14 cellular contexts compared by ENCODE assay signal in genomic region chr20:44613575-44613974, GRCh38. TPM values are rescaled to one million over a fixed set of nuclear protein-coding genes. Genes with fewer than 3 reads are reported as not detected.
DNase-seq lines count a peak whose midpoint lies in the region; ATAC-seq, FAIRE-seq and TF ChIP-seq lines count a peak whose summit lies in the region.
"Had no signal": no experiment of that assay in that cellular context is flagged by ENCODE, and none has a peak within 500 bp of the region (broad histone marks: within the 10 kb centered on the region; RNA-seq: fewer than 3 reads in every experiment).

No MANE protein-coding gene starts in this region.

- no TSS peak for BruUV-seq in Calu3 (replicated peaks; lab: Mats Ljungman, UMichigan)

- no peaks in the 10 kb centered on the region for H3K79me2 ChIP-seq in astrocyte (ENCODE audit: insufficient read depth, low read length)

- H3K4me1 Mint-ChIP-seq in stimulated activated naive CD8-positive, alpha-beta T cell treated with anti-CD3 and anti-CD28 coated beads, Interleukin-15, Interleukin-2, amounts not matched to agents 100 ng/mL and 50 ng/mL, for 24 hours (ENCODE audit: low read depth): peaks cover 58% of the 10 kb centered on the region
- peaks cover 16% of the 10 kb centered on the region for H3K4me1 Mint-ChIP-seq in astrocyte (ENCODE audit: low read depth, unreplicated experiment)
- peaks cover 20 to 38% of the 10 kb centered on the region in 2 donors for H3K4me1 Mint-ChIP-seq in natural killer cell treated with Interleukin-12 subunit alpha and Interleukin-12 subunit beta and Interleukin-15 and Interleukin-18, amount 100 ng/mL, for 72 hours (ENCODE audit: low read depth in 2 of 2)
- peaks cover 24% of the 10 kb centered on the region for H3K4me1 Mint-ChIP-seq in Calu3 (ENCODE audit: low read depth, unreplicated experiment)

- no peak for FAIRE-seq in astrocyte (lab: Jason Lieb, UNC)
- FAIRE-seq: urothelium cell line had no signal

- H3K4me1 ChIP-seq in astrocyte (ENCODE audit: insufficient read depth, low read length): peaks cover 9% of the 10 kb centered on the region

- no peak overlapping the region for H3K27ac ChIP-seq in astrocyte (ENCODE audit: low read depth, low read length)
- H3K27ac ChIP-seq: hepatocyte had no signal

- no peak for DNase-seq in stimulated activated naive CD8-positive, alpha-beta T cell treated with anti-CD3 and anti-CD28 coated beads, Interleukin-15, Interleukin-2, amounts not matched to agents 100 U/mL and 50 U/mL, for 24 hours
- DNase-seq in astrocyte (ENCODE audit: low read depth) (no peak), NCI-H510A (lab: John Stamatoyannopoulos, UW) (no peak), HuH-7.5 (ENCODE audit: low spot score) (no peak), Calu3 (no peak), anterior cingulate cortex (lab: John Stamatoyannopoulos, UW) (no peak)
- peak; percentile 49 for DNase-seq in natural killer cell treated with Interleukin-12 subunit alpha and Interleukin-12 subunit beta and Interleukin-15 and Interleukin-18, amount 100 ng/mL, for 72 hours (ENCODE audit: low spot score)
- DNase-seq: amniotic stem cell, cortex of kidney, H7, NCI-H2081 treated with DMSO at 0.1 percent for 48 hours had no signal

- H3K4me3 ChIP-seq in astrocyte (ENCODE audit: insufficient read depth, low read depth, low read length): no peak overlapping the region
- H3K4me3 ChIP-seq: hepatocyte had no signal

- intact Hi-C loops in Calu3 (cut with micrococcal nuclease; ENCODE audit: unreplicated experiment): loop anchor here (5.0 kb wide), 1 partner anchor 91 kb away; the partner anchor contains the start of gene SERINC3

- no peaks in the 10 kb centered on the region for H3K36me3 ChIP-seq in astrocyte (ENCODE audit: insufficient read depth, low read length)

- H3K9me3 ChIP-seq in astrocyte (ENCODE audit: insufficient read depth, low read depth, low read length): no peaks in the 10 kb centered on the region

- H3K9me3 Mint-ChIP-seq in stimulated activated naive CD8-positive, alpha-beta T cell treated with anti-CD3 and anti-CD28 coated beads, Interleukin-15, Interleukin-2, amounts not matched to agents 100 ng/mL and 50 ng/mL, for 24 hours: no peaks in the 10 kb centered on the region
- H3K9me3 Mint-ChIP-seq in astrocyte (ENCODE audit: unreplicated experiment): no peaks in the 10 kb centered on the region
- H3K9me3 Mint-ChIP-seq in natural killer cell treated with Interleukin-12 subunit alpha and Interleukin-12 subunit beta and Interleukin-15 and Interleukin-18, amount 100 ng/mL, for 72 hours: no peaks in the 10 kb centered on the region
- no peaks in the 10 kb centered on the region for H3K9me3 Mint-ChIP-seq in Calu3 (ENCODE audit: low read depth, unreplicated experiment)

- H3K27me3 ChIP-seq in astrocyte (ENCODE audit: insufficient read depth, low read length): no peaks in the 10 kb centered on the region
- H3K27me3 ChIP-seq: hepatocyte had no signal

- H4K20me1 ChIP-seq in astrocyte (ENCODE audit: insufficient read depth, low read length): peaks cover 7% of the 10 kb centered on the region

- no peaks in the 10 kb centered on the region for H3K27me3 Mint-ChIP-seq in stimulated activated naive CD8-positive, alpha-beta T cell treated with anti-CD3 and anti-CD28 coated beads, Interleukin-15, Interleukin-2, amounts not matched to agents 100 ng/mL and 50 ng/mL, for 24 hours
- H3K27me3 Mint-ChIP-seq in astrocyte (ENCODE audit: low read depth, unreplicated experiment) (no peaks in the 10 kb centered on the region), Calu3 (ENCODE audit: unreplicated experiment) (no peaks in the 10 kb centered on the region)
- H3K27me3 Mint-ChIP-seq in natural killer cell treated with Interleukin-12 subunit alpha and Interleukin-12 subunit beta and Interleukin-15 and Interleukin-18, amount 100 ng/mL, for 72 hours: no peaks in the 10 kb centered on the region

- H3K36me3 Mint-ChIP-seq in stimulated activated naive CD8-positive, alpha-beta T cell treated with anti-CD3 and anti-CD28 coated beads, Interleukin-15, Interleukin-2, amounts not matched to agents 100 ng/mL and 50 ng/mL, for 24 hours (ENCODE audit: low read depth): peaks cover 18% of the 10 kb centered on the region
- H3K36me3 Mint-ChIP-seq in astrocyte (ENCODE audit: low read depth, unreplicated experiment) (peaks cover 11% of the 10 kb centered on the region), Calu3 (ENCODE audit: insufficient read depth, unreplicated experiment) (no peaks in the 10 kb centered on the region)
- no peaks in the 10 kb centered on the region for H3K36me3 Mint-ChIP-seq in natural killer cell treated with Interleukin-12 subunit alpha and Interleukin-12 subunit beta and Interleukin-15 and Interleukin-18, amount 100 ng/mL, for 72 hours

- no peak overlapping the region for H3K4me2 ChIP-seq in astrocyte (ENCODE audit: low read length)
- H3K4me2 ChIP-seq: hepatocyte had no signal

- no peak for TF ChIP-seq CTCF in astrocyte (IDR thresholded peaks at IDR 0.05; ENCODE audit: insufficient read depth, low read depth, low read length)
- no peak for TF ChIP-seq CTCF in Calu3 (IDR thresholded peaks at IDR 0.05; ENCODE audit: unreplicated experiment)

- H3K9ac ChIP-seq in astrocyte (ENCODE audit: low read length): no peak overlapping the region

- H2AFZ ChIP-seq in astrocyte (ENCODE audit: low read depth, low read length): no peak overlapping the region
- H2AFZ ChIP-seq: hepatocyte had no signal

- no peak for ATAC-seq in stimulated activated naive CD8-positive, alpha-beta T cell treated with anti-CD3 and anti-CD28 coated beads, Interleukin-15, Interleukin-2, amounts not matched to agents 100 U/mL and 50 U/mL, for 24 hours
- ATAC-seq in natural killer cell treated with Interleukin-12 subunit alpha and Interleukin-12 subunit beta and Interleukin-15 and Interleukin-18, amount 100 ng/mL, for 72 hours: no peak

- CTCF ChIA-PET in Calu3 (lab: Charles Lee): no interaction called here

- no peak overlapping the region for H3K4me3 Mint-ChIP-seq in stimulated activated naive CD8-positive, alpha-beta T cell treated with anti-CD3 and anti-CD28 coated beads, Interleukin-15, Interleukin-2, amounts not matched to agents 100 ng/mL and 50 ng/mL, for 24 hours
- H3K4me3 Mint-ChIP-seq in astrocyte (ENCODE audit: unreplicated experiment) (peak overlapping the region; percentile 25), Calu3 (ENCODE audit: low read depth, unreplicated experiment) (no peak overlapping the region)
- H3K4me3 Mint-ChIP-seq in natural killer cell treated with Interleukin-12 subunit alpha and Interleukin-12 subunit beta and Interleukin-15 and Interleukin-18, amount 100 ng/mL, for 72 hours: no peak overlapping the region

- peak overlapping the region; percentile 14 for H3K27ac Mint-ChIP-seq in stimulated activated naive CD8-positive, alpha-beta T cell treated with anti-CD3 and anti-CD28 coated beads, Interleukin-15, Interleukin-2, amounts not matched to agents 100 ng/mL and 50 ng/mL, for 24 hours
- no peak overlapping the region for H3K27ac Mint-ChIP-seq in astrocyte (ENCODE audit: unreplicated experiment)
- H3K27ac Mint-ChIP-seq in natural killer cell treated with Interleukin-12 subunit alpha and Interleukin-12 subunit beta and Interleukin-15 and Interleukin-18, amount 100 ng/mL, for 72 hours: peak overlapping the region in 1 of 2 donors; percentile 45
- H3K27ac Mint-ChIP-seq in Calu3 (ENCODE audit: unreplicated experiment): no peak overlapping the region

RNA-seq across cellular contexts. Expression of gene PKIG, which starts 31.2 kb away (rescaled TPM):
- 27.8 and 30.1 TPM in 2 replicates for total RNA-seq in astrocyte
- total RNA-seq in natural killer cell treated with Interleukin-12 subunit alpha and Interleukin-12 subunit beta and Interleukin-15 and Interleukin-18, amount 100 ng/mL, for 72 hours: 1 to 10 TPM; 2.4 to 3.4 TPM
- total RNA-seq in Calu3 (2022): 6.6 and 7.5 TPM in 2 replicates

RNA-seq across cellular contexts. Expression of gene ADA, which starts 37.9 kb away (rescaled TPM):
- total RNA-seq in astrocyte: 67.5 and 68.5 TPM in 2 replicates
- 10 to 100 TPM; 31.9 to 42.7 TPM for total RNA-seq in natural killer cell treated with Interleukin-12 subunit alpha and Interleukin-12 subunit beta and Interleukin-15 and Interleukin-18, amount 100 ng/mL, for 72 hours
- 7.5 and 8.9 TPM in 2 replicates for total RNA-seq in Calu3 (2022)
